ENCODE assay signal across 27 cellular contexts in the genomic region with DNA sequence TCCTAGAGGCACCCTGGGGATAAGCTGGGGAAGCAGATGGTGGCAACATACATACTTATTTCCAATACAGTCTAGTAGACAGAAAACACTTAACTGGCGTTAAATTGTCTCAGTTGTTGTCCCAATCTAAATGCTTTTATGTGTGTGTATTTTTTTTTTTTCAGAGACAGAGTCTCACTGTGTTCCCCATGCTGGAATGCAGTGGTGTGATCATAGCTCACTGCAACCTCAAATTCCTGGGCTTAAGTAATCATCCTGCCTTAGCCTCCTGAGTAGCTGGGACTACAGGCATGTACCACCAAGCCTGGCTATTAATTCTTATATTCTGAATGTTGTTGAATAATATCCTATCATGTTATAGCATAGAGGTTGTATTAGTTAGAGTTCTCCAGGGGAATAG.
"Had no signal": no experiment of that assay in that cellular context is flagged by ENCODE, and none has a peak within 500 bp of the region (broad histone marks: within the 10 kb centered on the region; RNA-seq: fewer than 3 reads in every experiment).

No MANE protein-coding gene starts in this region.

- H3K27ac Mint-ChIP-seq: activated naive CD8-positive, alpha-beta T cell treated with anti-CD3 and anti-CD28 coated beads for 36 hours; activated T-cell treated with anti-CD3 and anti-CD28 coated beads, Interleukin-2, amount 50 U/mL, for 72 hours; natural killer cell treated with Interleukin-12 subunit alpha and Interleukin-12 subunit beta and Interleukin-15 and Interleukin-18, amount 100 ng/mL, for 72 hours had no signal

- H3K4me1 ChIP-seq: adrenal gland, ascending aorta, breast epithelium, esophagus squamous epithelium, left ventricle myocardium inferior, right atrium auricular region, spleen had no signal

- H3K27me3 Mint-ChIP-seq: activated naive CD8-positive, alpha-beta T cell treated with anti-CD3 and anti-CD28 coated beads for 36 hours; natural killer cell treated with Interleukin-12 subunit alpha and Interleukin-12 subunit beta and Interleukin-15 and Interleukin-18, amount 100 ng/mL, for 72 hours had no signal

- H3K9me3 ChIP-seq: adrenal gland, ascending aorta, breast epithelium, left ventricle myocardium inferior, right atrium auricular region, thoracic aorta had no signal

- H3K9me3 Mint-ChIP-seq: activated naive CD8-positive, alpha-beta T cell treated with anti-CD3 and anti-CD28 coated beads for 36 hours had no signal

- H3K27me3 ChIP-seq: adrenal gland, ascending aorta, breast epithelium, esophagus squamous epithelium, right atrium auricular region, spleen had no signal

- FAIRE-seq: colon, endometrium, urothelium cell line had no signal

- H3K4me1 Mint-ChIP-seq: activated naive CD8-positive, alpha-beta T cell treated with anti-CD3 and anti-CD28 coated beads for 36 hours had no signal

- ATAC-seq: activated T-cell treated with anti-CD3 and anti-CD28 coated beads, Interleukin-2, amount 50 U/mL, for 72 hours; mucosa of descending colon; natural killer cell treated with Interleukin-12 subunit alpha and Interleukin-12 subunit beta and Interleukin-15 and Interleukin-18, amount 100 ng/mL, for 72 hours had no signal

- DNase-seq: activated CD4-positive, alpha-beta T cell treated with anti-CD3 and anti-CD28 coated beads for 4 hours; activated CD4-positive, alpha-beta T cell treated with anti-CD3 and anti-CD28 coated beads, Interleukin-2, amount 50 U/mL, for 4 hours; activated naive CD4-positive, alpha-beta T cell treated with Interleukin-2 at 50 U/mL for 16 hours; activated naive CD8-positive, alpha-beta T cell treated with anti-CD3 and anti-CD28 coated beads for 36 hours; activated T-cell treated with anti-CD3 and anti-CD28 coated beads for 4 hours; activated T-cell treated with anti-CD3 and anti-CD28 coated beads, Interleukin-2, amount 50 U/mL, for 72 hours; adrenal gland; central memory CD4-positive, alpha-beta T cell; effector CD8-positive, alpha-beta T cell; esophagus squamous epithelium; foreskin melanocyte; islet precursor cell; left ventricle myocardium inferior; mucosa of descending colon; spleen; stimulated activated naive CD4-positive, alpha-beta T cell treated with Interleukin-2 at 50 U/mL for 16 hours; trophoblast cell had no signal

- H3K36me3 Mint-ChIP-seq: activated naive CD8-positive, alpha-beta T cell treated with anti-CD3 and anti-CD28 coated beads for 36 hours; natural killer cell treated with Interleukin-12 subunit alpha and Interleukin-12 subunit beta and Interleukin-15 and Interleukin-18, amount 100 ng/mL, for 72 hours had no signal

- H3K4me3 Mint-ChIP-seq: activated naive CD8-positive, alpha-beta T cell treated with anti-CD3 and anti-CD28 coated beads for 36 hours; activated T-cell treated with anti-CD3 and anti-CD28 coated beads, Interleukin-2, amount 50 U/mL, for 72 hours; natural killer cell treated with Interleukin-12 subunit alpha and Interleukin-12 subunit beta and Interleukin-15 and Interleukin-18, amount 100 ng/mL, for 72 hours had no signal

- H3K4me3 ChIP-seq: adrenal gland, ascending aorta, breast epithelium, esophagus squamous epithelium, left ventricle myocardium inferior, lung, mucosa of descending colon, right atrium auricular region, spleen, thoracic aorta had no signal

- H3K36me3 ChIP-seq: adrenal gland, ascending aorta, breast epithelium, esophagus squamous epithelium, left ventricle myocardium inferior, right atrium auricular region, spleen, thoracic aorta had no signal

- H3K27ac ChIP-seq: adrenal gland, ascending aorta, breast epithelium, epithelial cell of prostate, esophagus squamous epithelium, left ventricle myocardium inferior, right atrium auricular region, spleen, thoracic aorta had no signal
